Comparison of ENCODE assay signal across 1 cellular context in genomic region chr10:22657028-22657427, GRCh38.
TF ChIP-seq lines count a peak whose summit lies in the region.

No MANE protein-coding gene starts in this region.

TF ChIP-seq in GM12878, 131 proteins besides CTCF, POLR2A, EP300 and RAD21:
- TF ChIP-seq IKZF1 (conservative IDR thresholded peaks at IDR 0.05) (no peak), FOXK2 (IDR thresholded peaks at IDR 0.05) (no peak), SMC3 (IDR thresholded peaks at IDR 0.05; ENCODE audit: borderline replicate concordance, low read length) (no peak), ZBTB4 (CRISPR knock-in tag; IDR thresholded peaks at IDR 0.05) (no peak), SIN3A (IDR thresholded peaks at IDR 0.05; ENCODE audit: low read depth, low read length) (no peak), PKNOX1 (IDR thresholded peaks at IDR 0.05) (no peak), GATAD2B (conservative IDR thresholded peaks at IDR 0.05; ENCODE audit: low read depth) (no peak), PBX3 (IDR thresholded peaks at IDR 0.05; ENCODE audit: insufficient replicate concordance, low read depth, low read length) (no peak), NFIC (IDR thresholded peaks at IDR 0.05; ENCODE audit: low read depth, low read length) (no peak), FOS (IDR thresholded peaks at IDR 0.05; ENCODE audit: borderline replicate concordance, extremely low read depth, insufficient read length) (no peak), ASH2L (IDR thresholded peaks at IDR 0.05; ENCODE audit: borderline replicate concordance, low read depth) (no peak), BCLAF1 (IDR thresholded peaks at IDR 0.05) (no peak), NR2C1 (IDR thresholded peaks at IDR 0.05) (no peak), NFXL1 (IDR thresholded peaks at IDR 0.05; ENCODE audit: borderline replicate concordance) (no peak), MEF2B (IDR thresholded peaks at IDR 0.05; ENCODE audit: partially characterized antibody, poor library complexity, severe bottlenecking) (no peak), NBN (IDR thresholded peaks at IDR 0.05) (no peak), SKIL (IDR thresholded peaks at IDR 0.05; ENCODE audit: low read depth, poor library complexity, severe bottlenecking) (no peak), SUPT20H (IDR thresholded peaks at IDR 0.05; ENCODE audit: borderline replicate concordance, control insufficient read depth, low read depth, low read length) (no peak)
TF ChIP-seq in GM12878: peak in this region for 0.
